1 cellular context compared by ENCODE assay signal in the genomic region with DNA sequence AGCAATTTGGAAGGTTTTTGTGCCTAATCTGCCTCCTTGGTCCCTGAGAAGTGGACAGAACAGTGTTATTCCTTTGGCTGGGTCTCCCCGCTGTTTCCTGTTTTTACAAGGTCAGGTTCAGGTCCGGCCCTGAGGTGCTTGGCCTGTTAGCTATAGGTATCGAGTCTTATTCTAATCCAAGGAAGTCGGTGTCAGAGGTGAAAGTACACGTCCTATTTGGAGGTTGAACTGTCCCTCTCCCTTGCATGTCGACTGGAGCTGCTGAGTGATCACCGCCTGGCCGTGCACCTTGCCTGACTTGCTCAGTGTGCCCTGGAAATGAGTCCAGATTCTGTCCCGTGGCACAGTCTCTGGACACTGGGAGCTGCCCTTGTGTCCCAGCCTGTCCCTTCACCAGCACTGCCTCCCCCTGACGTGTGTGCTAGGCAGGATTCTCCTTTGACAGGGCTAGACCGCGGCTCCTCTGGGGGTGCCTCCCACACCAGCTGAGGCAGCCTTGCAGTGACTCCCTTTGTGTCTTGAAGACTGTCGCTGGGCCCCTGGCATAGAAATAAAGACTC.
A peak's percentile ranks its signal among the peaks of the same experiment; 100 is the strongest.
TF ChIP-seq lines count a peak whose summit lies in the region.

No MANE protein-coding gene starts in this region.

TF ChIP-seq in liver, 16 proteins besides CTCF, POLR2A, EP300 and RAD21 (continued from another document):
- TF ChIP-seq, protein P1, sequence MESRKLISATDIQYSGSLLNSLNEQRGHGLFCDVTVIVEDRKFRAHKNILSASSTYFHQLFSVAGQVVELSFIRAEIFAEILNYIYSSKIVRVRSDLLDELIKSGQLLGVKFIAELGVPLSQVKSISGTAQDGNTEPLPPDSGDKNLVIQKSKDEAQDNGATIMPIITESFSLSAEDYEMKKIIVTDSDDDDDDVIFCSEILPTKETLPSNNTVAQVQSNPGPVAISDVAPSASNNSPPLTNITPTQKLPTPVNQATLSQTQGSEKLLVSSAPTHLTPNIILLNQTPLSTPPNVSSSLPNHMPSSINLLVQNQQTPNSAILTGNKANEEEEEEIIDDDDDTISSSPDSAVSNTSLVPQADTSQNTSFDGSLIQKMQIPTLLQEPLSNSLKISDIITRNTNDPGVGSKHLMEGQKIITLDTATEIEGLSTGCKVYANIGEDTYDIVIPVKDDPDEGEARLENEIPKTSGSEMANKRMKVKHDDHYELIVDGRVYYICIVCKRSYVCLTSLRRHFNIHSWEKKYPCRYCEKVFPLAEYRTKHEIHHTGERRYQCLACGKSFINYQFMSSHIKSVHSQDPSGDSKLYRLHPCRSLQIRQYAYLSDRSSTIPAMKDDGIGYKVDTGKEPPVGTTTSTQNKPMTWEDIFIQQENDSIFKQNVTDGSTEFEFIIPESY (IDR thresholded peaks at IDR 0.05), result peak; percentile 54
- TF ChIP-seq FOXA2 (IDR thresholded peaks at IDR 0.05), result peak; percentile 24
- peak; percentile 84 for TF ChIP-seq SP1 (IDR thresholded peaks at IDR 0.05)
